ENCODE assay signal across 8 cellular contexts in genomic region chr18:73147591-73147990, GRCh38.
"Had no signal": no experiment of that assay in that cellular context is flagged by ENCODE, and none has a peak within 500 bp of the region (broad histone marks: within the 10 kb centered on the region; RNA-seq: fewer than 3 reads in every experiment).

No MANE protein-coding gene starts in this region.

- H3K4me3 Mint-ChIP-seq: H9 had no signal

- H3K4me3 ChIP-seq: GM23248 had no signal

- H3K4me2 ChIP-seq: KMS-11 had no signal

- DNase-seq: GM23248, GOT3, H9, HCEC 1CT, KBM-7 had no signal

- H2AFZ ChIP-seq: GM23248 had no signal

- H3K27ac ChIP-seq: GM23248, KMS-11 had no signal

- H3K4me1 Mint-ChIP-seq: H9 had no signal

- H3K9ac ChIP-seq: GM23248, KMS-11 had no signal

- H3K27ac Mint-ChIP-seq: H9 had no signal

- FAIRE-seq: H54, HTR-8/SVneo had no signal
